ENCODE assay signal across 1 cellular context in genomic region chr4:77817304-77818076, GRCh38.
TF ChIP-seq lines count a peak whose summit lies in the region.

No MANE protein-coding gene starts in this region.

TF ChIP-seq in HepG2, 621 proteins besides CTCF, POLR2A, EP300 and RAD21 (continued from another document and continues in another):
- 0 out of 2 replicates have a peak, but pooled peaks have one; percentile 27 for TF ChIP-seq PRDM10 (CRISPR knock-in tag; IDR thresholded peaks at IDR 0.05; ENCODE audit: low read depth)
- TF ChIP-seq TOE1 (CRISPR knock-in tag; IDR thresholded peaks at IDR 0.05) = no peak
- no peak for TF ChIP-seq KDM2A (CRISPR knock-in tag; IDR thresholded peaks at IDR 0.05; ENCODE audit: borderline replicate concordance, low read depth)
- TF ChIP-seq ZNF672 (CRISPR knock-in tag; IDR thresholded peaks at IDR 0.05) = no peak
- no peak for TF ChIP-seq MXD1 (CRISPR knock-in tag; IDR thresholded peaks at IDR 0.05)
- TF ChIP-seq TEAD2 (CRISPR knock-in tag; IDR thresholded peaks at IDR 0.05) = no peak
- no peak for TF ChIP-seq YEATS2 (CRISPR knock-in tag; IDR thresholded peaks at IDR 0.05; ENCODE audit: borderline replicate concordance)
- TF ChIP-seq ZNF44 (CRISPR knock-in tag; IDR thresholded peaks at IDR 0.05) = peak; percentile 47; the same call in 1 of the 2 replicates
- TF ChIP-seq ZNF589 (CRISPR knock-in tag; conservative IDR thresholded peaks at IDR 0.05) = no peak
- no peak for TF ChIP-seq MLLT10 (CRISPR knock-in tag; IDR thresholded peaks at IDR 0.05)
- no peak for TF ChIP-seq KLF12 (CRISPR knock-in tag; IDR thresholded peaks at IDR 0.05; ENCODE audit: borderline replicate concordance)
- TF ChIP-seq ZNF800 (CRISPR knock-in tag; IDR thresholded peaks at IDR 0.05) = no peak
- no peak for TF ChIP-seq ZNF562 (CRISPR knock-in tag; IDR thresholded peaks at IDR 0.05; ENCODE audit: borderline replicate concordance)
- TF ChIP-seq ZFAT (CRISPR knock-in tag; conservative IDR thresholded peaks at IDR 0.05) = no peak
- no peak for TF ChIP-seq HNRNPK (IDR thresholded peaks at IDR 0.05; ENCODE audit: low read depth, low read length, poor library complexity, severe bottlenecking)
- peak; percentile 16; the same call in 1 of the 2 replicates for TF ChIP-seq KDM6A (CRISPR knock-in tag; IDR thresholded peaks at IDR 0.05; ENCODE audit: low read depth)
- TF ChIP-seq HOXA9 (CRISPR knock-in tag; IDR thresholded peaks at IDR 0.05; ENCODE audit: borderline replicate concordance) = no peak
- TF ChIP-seq ZFP1 (CRISPR knock-in tag; IDR thresholded peaks at IDR 0.05) = no peak
- TF ChIP-seq RFX1 (IDR thresholded peaks at IDR 0.05) = no peak
- TF ChIP-seq KAT7 (CRISPR knock-in tag; IDR thresholded peaks at IDR 0.05; ENCODE audit: borderline replicate concordance) = no peak
- no peak for TF ChIP-seq SMAD1 (CRISPR knock-in tag; IDR thresholded peaks at IDR 0.05; ENCODE audit: borderline replicate concordance, low read depth)
- TF ChIP-seq NFKBIZ (CRISPR knock-in tag; IDR thresholded peaks at IDR 0.05) = peak; percentile 21; the same call in 1 of the 2 replicates
- no peak for TF ChIP-seq ZNF607 (CRISPR knock-in tag; IDR thresholded peaks at IDR 0.05; ENCODE audit: borderline replicate concordance)
- TF ChIP-seq ZNF362 (CRISPR knock-in tag; IDR thresholded peaks at IDR 0.05; ENCODE audit: borderline replicate concordance) = no peak
- TF ChIP-seq PREB (CRISPR knock-in tag; IDR thresholded peaks at IDR 0.05) = no peak
- no peak for TF ChIP-seq NCOA2 (CRISPR knock-in tag; IDR thresholded peaks at IDR 0.05)
- no peak for TF ChIP-seq ZNF577 (CRISPR knock-in tag; IDR thresholded peaks at IDR 0.05; ENCODE audit: borderline replicate concordance, low read depth)
- no peak for TF ChIP-seq ZNF180 (CRISPR knock-in tag; IDR thresholded peaks at IDR 0.05; ENCODE audit: borderline replicate concordance, low read depth)
- TF ChIP-seq ZBTB8A (CRISPR knock-in tag; IDR thresholded peaks at IDR 0.05; ENCODE audit: borderline replicate concordance, low read depth) = no peak
- TF ChIP-seq ZNF317 (CRISPR knock-in tag; IDR thresholded peaks at IDR 0.05) = 0 out of 2 replicates have a peak, but pooled peaks have one; percentile 51
- no peak for TF ChIP-seq ZNF34 (CRISPR knock-in tag; IDR thresholded peaks at IDR 0.05; ENCODE audit: borderline replicate concordance)
- TF ChIP-seq ARNTL (CRISPR knock-in tag; IDR thresholded peaks at IDR 0.05) = no peak
- TF ChIP-seq JARID2 (CRISPR knock-in tag; IDR thresholded peaks at IDR 0.05; ENCODE audit: insufficient replicate concordance) = no peak
- no peak for TF ChIP-seq ZNF788 (CRISPR knock-in tag; IDR thresholded peaks at IDR 0.05; ENCODE audit: borderline replicate concordance)
- TF ChIP-seq HMGXB4 (CRISPR knock-in tag; IDR thresholded peaks at IDR 0.05; ENCODE audit: borderline replicate concordance in 1 of 2, low read depth in 1 of 2) = no peak; a peak in 1 of 4 replicates
- TF ChIP-seq GATA4 (IDR thresholded peaks at IDR 0.05; ENCODE audit: borderline replicate concordance, low read depth) = 0 out of 2 replicates have a peak, but pooled peaks have one; percentile 20
- no peak for TF ChIP-seq ZNF614 (CRISPR knock-in tag; IDR thresholded peaks at IDR 0.05; ENCODE audit: borderline replicate concordance)
- no peak for TF ChIP-seq FOXP4 (CRISPR knock-in tag; IDR thresholded peaks at IDR 0.05)
- TF ChIP-seq ZNF547 (CRISPR knock-in tag; IDR thresholded peaks at IDR 0.05) = no peak
- no peak for TF ChIP-seq CREB3 (CRISPR knock-in tag; IDR thresholded peaks at IDR 0.05)
- no peak for TF ChIP-seq ATF1 (CRISPR knock-in tag; IDR thresholded peaks at IDR 0.05)
- no peak for TF ChIP-seq ZFP91 (CRISPR knock-in tag; IDR thresholded peaks at IDR 0.05; ENCODE audit: borderline replicate concordance)
- no peak for TF ChIP-seq SNAI1 (CRISPR knock-in tag; IDR thresholded peaks at IDR 0.05; ENCODE audit: borderline replicate concordance)
- no peak for TF ChIP-seq ZNF879 (CRISPR knock-in tag; IDR thresholded peaks at IDR 0.05)
- TF ChIP-seq POLR2AphosphoS2 (IDR thresholded peaks at IDR 0.05; ENCODE audit: low read depth, low read length) = no peak
- no peak for TF ChIP-seq KLF13 (CRISPR knock-in tag; IDR thresholded peaks at IDR 0.05)
- peak; percentile 79 for TF ChIP-seq PAXIP1 (CRISPR knock-in tag; conservative IDR thresholded peaks at IDR 0.05)
- no peak for TF ChIP-seq AHR (CRISPR knock-in tag; IDR thresholded peaks at IDR 0.05)
